In genomic region chr17:75155191-75155601, GRCh38 we compare ENCODE assay signal across 9 cellular contexts. TPM values are rescaled to one million over a fixed set of nuclear protein-coding genes. Genes with fewer than 3 reads are reported as not detected.
DNase-seq lines count a peak whose midpoint lies in the region; ATAC-seq and TF ChIP-seq lines count a peak whose summit lies in the region.
"Had no signal": no experiment of that assay in that cellular context is flagged by ENCODE, and none has a peak within 500 bp of the region (broad histone marks: within the 10 kb centered on the region; RNA-seq: fewer than 3 reads in every experiment).

No MANE protein-coding gene starts in this region.

- H3K36me3 Mint-ChIP-seq in activated naive CD8-positive, alpha-beta T cell treated with anti-CD3 and anti-CD28 coated beads for 36 hours: peaks cover 16% of the 10 kb centered on the region
- peaks cover 2% of the 10 kb centered on the region for H3K36me3 Mint-ChIP-seq in mesothelial cell of epicardium

- peaks cover 36% of the 10 kb centered on the region for H4K20me1 ChIP-seq in BLaER1

- H3K27me3 Mint-ChIP-seq in activated naive CD8-positive, alpha-beta T cell treated with anti-CD3 and anti-CD28 coated beads for 36 hours: peaks cover 3% of the 10 kb centered on the region
- no peaks in the 10 kb centered on the region for H3K27me3 Mint-ChIP-seq in mesothelial cell of epicardium (ENCODE audit: low read depth)

- H3K9ac ChIP-seq in BLaER1: no peak overlapping the region

- peak overlapping the region; percentile 86 for H3K4me2 ChIP-seq in BLaER1

- ATAC-seq in HG03439 (IDR thresholded peaks at IDR 0.05; ENCODE audit: unreplicated experiment): no peak

- H3K36me3 ChIP-seq in BLaER1: peaks cover 39% of the 10 kb centered on the region

- peak overlapping the region; percentile 60 for H3K27ac Mint-ChIP-seq in activated naive CD8-positive, alpha-beta T cell treated with anti-CD3 and anti-CD28 coated beads for 36 hours
- H3K27ac Mint-ChIP-seq in mesothelial cell of epicardium: peak overlapping the region; percentile 76

- no peak for TF ChIP-seq CTCF in HL-60 (IDR thresholded peaks at IDR 0.05; ENCODE audit: insufficient read depth, low read length)
- no peak for TF ChIP-seq CTCF in mesothelial cell of epicardium (IDR thresholded peaks at IDR 0.05; ENCODE audit: unreplicated experiment)

- H3K27me3 ChIP-seq in BLaER1 (no peaks in the 10 kb centered on the region), HL-60 (ENCODE audit: insufficient read depth, poor library complexity, severe bottlenecking) (no peaks in the 10 kb centered on the region)
- H3K27me3 ChIP-seq: SJSA1 had no signal

- no peak overlapping the region for H3K27ac ChIP-seq in BLaER1
- H3K27ac ChIP-seq in HL-60 (replicated peaks): peak overlapping the region; percentile 46
- H3K27ac ChIP-seq: SJSA1 had no signal

- H3K4me3 Mint-ChIP-seq in activated naive CD8-positive, alpha-beta T cell treated with anti-CD3 and anti-CD28 coated beads for 36 hours: no peak overlapping the region
- no peak overlapping the region for H3K4me3 Mint-ChIP-seq in mesothelial cell of epicardium

- peaks cover 39% of the 10 kb centered on the region for H3K4me1 ChIP-seq in BLaER1

- DNase-seq in HL-60 (ENCODE audit: low read depth in 1 of 2, low spot score in 1 of 2) (no peak), mesothelial cell of epicardium (ENCODE audit: low spot score in 2 of 2, unreplicated experiment in 2 of 2) (no peak), UCSD-AML1 (lab: John Stamatoyannopoulos, UW; ENCODE audit: unreplicated experiment) (no peak), cerebellar cortex (ENCODE audit: low spot score) (no peak)
- DNase-seq in activated naive CD8-positive, alpha-beta T cell treated with anti-CD3 and anti-CD28 coated beads for 36 hours: no peak
- no peak for DNase-seq in stimulated activated CD4-positive, alpha-beta T cell treated with anti-CD3 and anti-CD28 coated beads, Interleukin-4, amount 100 ng/mL, for 1 hour

- H3K4me3 ChIP-seq in BLaER1 (no peak overlapping the region), HL-60 (replicated peaks; ENCODE audit: insufficient read depth, low read length) (no peak overlapping the region)

- H3K4me1 Mint-ChIP-seq in activated naive CD8-positive, alpha-beta T cell treated with anti-CD3 and anti-CD28 coated beads for 36 hours: peaks cover 28% of the 10 kb centered on the region
- peaks cover 24% of the 10 kb centered on the region for H3K4me1 Mint-ChIP-seq in mesothelial cell of epicardium

- no peaks in the 10 kb centered on the region for H3K9me3 ChIP-seq in BLaER1
- H3K9me3 ChIP-seq: SJSA1 had no signal

- no peaks in the 10 kb centered on the region for H3K9me3 Mint-ChIP-seq in activated naive CD8-positive, alpha-beta T cell treated with anti-CD3 and anti-CD28 coated beads for 36 hours
- H3K9me3 Mint-ChIP-seq in mesothelial cell of epicardium: no peaks in the 10 kb centered on the region

RNA-seq across cellular contexts. Expression of gene JPT1, which starts 0.9 kb away (rescaled TPM):
- 100 to 1,000 TPM; 245 to 250 TPM for total RNA-seq in activated naive CD8-positive, alpha-beta T cell treated with anti-CD3 and anti-CD28 coated beads for 36 hours
- total RNA-seq in mesothelial cell of epicardium: 121 to 132 TPM (median 124 TPM) in 3 replicates

RNA-seq across cellular contexts. Expression of gene NT5C, which starts 23.7 kb away (rescaled TPM):
- total RNA-seq in activated naive CD8-positive, alpha-beta T cell treated with anti-CD3 and anti-CD28 coated beads for 36 hours: 10 to 100 TPM; 71.2 to 74.8 TPM
- total RNA-seq in mesothelial cell of epicardium: 44.3 to 51.0 TPM (median 46.8 TPM) in 3 replicates

RNA-seq across cellular contexts. Expression of gene SUMO2, which starts 27.6 kb away (rescaled TPM):
- 100 to 1,000 TPM; 623 to 655 TPM for total RNA-seq in activated naive CD8-positive, alpha-beta T cell treated with anti-CD3 and anti-CD28 coated beads for 36 hours
- 542 to 571 TPM (median 565 TPM) in 3 replicates for total RNA-seq in mesothelial cell of epicardium

RNA-seq across cellular contexts. Expression of gene ARMC7, which starts 45.4 kb away (rescaled TPM):
- total RNA-seq in activated naive CD8-positive, alpha-beta T cell treated with anti-CD3 and anti-CD28 coated beads for 36 hours: 1 to 10 TPM; 6.5 to 6.6 TPM
- total RNA-seq in mesothelial cell of epicardium: 11.3 to 12.0 TPM (median 11.4 TPM) in 3 replicates

RNA-seq across cellular contexts. Expression of gene NUP85, which starts 50.3 kb away (rescaled TPM):
- 100 to 1,000 TPM; 134 to 137 TPM for total RNA-seq in activated naive CD8-positive, alpha-beta T cell treated with anti-CD3 and anti-CD28 coated beads for 36 hours
- 69.6 to 79.7 TPM (median 71.9 TPM) in 3 replicates for total RNA-seq in mesothelial cell of epicardium
